10 cellular contexts compared by ENCODE assay signal in the genomic region with DNA sequence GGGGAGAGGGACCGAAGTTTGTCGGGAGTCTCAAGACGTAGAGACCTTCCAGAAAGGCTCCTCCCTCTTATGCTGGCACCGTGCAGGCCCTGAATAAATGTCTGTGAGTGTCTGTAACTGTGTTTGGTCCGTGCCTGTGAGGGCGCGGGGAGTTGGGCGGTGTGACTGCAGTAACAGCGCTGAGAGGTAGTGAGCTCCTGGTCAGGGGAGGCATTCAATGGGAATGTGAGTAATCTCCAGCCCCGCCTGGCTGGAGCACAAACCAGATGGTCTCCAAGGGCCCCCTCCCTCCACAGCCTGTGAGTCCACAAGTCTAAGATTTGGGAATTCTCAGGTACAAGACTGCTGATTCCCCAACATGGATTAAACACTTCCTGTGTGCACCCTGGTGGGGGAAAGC.
"Had no signal": no experiment of that assay in that cellular context is flagged by ENCODE, and none has a peak within 500 bp of the region (broad histone marks: within the 10 kb centered on the region; RNA-seq: fewer than 3 reads in every experiment).

No MANE protein-coding gene starts in this region.

- H3K36me3 ChIP-seq: ascending aorta, transverse colon had no signal

- H3K9me3 Mint-ChIP-seq: nephron; stimulated activated naive CD8-positive, alpha-beta T cell treated with anti-CD3 and anti-CD28 coated beads, Interleukin-15, Interleukin-2, amounts not matched to agents 100 ng/mL and 50 ng/mL, for 24 hours; T-helper 2 cell treated with Interferon-gamma antibody and Interleukin-4, amounts not matched to agents 5 μg/mL and 100 μg/mL, for 36 hours had no signal

- H3K9me3 ChIP-seq: ascending aorta, transverse colon had no signal

- H3K4me3 ChIP-seq: ascending aorta, transverse colon had no signal

- H3K27me3 ChIP-seq: ascending aorta had no signal

- H3K27me3 Mint-ChIP-seq: stimulated activated naive CD8-positive, alpha-beta T cell treated with anti-CD3 and anti-CD28 coated beads, Interleukin-15, Interleukin-2, amounts not matched to agents 100 ng/mL and 50 ng/mL, for 24 hours had no signal

- H3K4me3 Mint-ChIP-seq: nephron; stimulated activated naive CD8-positive, alpha-beta T cell treated with anti-CD3 and anti-CD28 coated beads, Interleukin-15, Interleukin-2, amounts not matched to agents 100 ng/mL and 50 ng/mL, for 24 hours; T-helper 2 cell treated with Interferon-gamma antibody and Interleukin-4, amounts not matched to agents 5 μg/mL and 100 μg/mL, for 36 hours had no signal

- H3K27ac Mint-ChIP-seq: nephron; stimulated activated naive CD8-positive, alpha-beta T cell treated with anti-CD3 and anti-CD28 coated beads, Interleukin-15, Interleukin-2, amounts not matched to agents 100 ng/mL and 50 ng/mL, for 24 hours; T-helper 2 cell treated with Interferon-gamma antibody and Interleukin-4, amounts not matched to agents 5 μg/mL and 100 μg/mL, for 36 hours had no signal

- DNase-seq: activated CD4-positive, alpha-beta T cell treated with anti-CD3 and anti-CD28 coated beads, Interleukin-2, amount 50 U/mL, for 48 hours; activated T-cell treated with anti-CD3 and anti-CD28 coated beads for 4 hours; cerebellar nuclear complex; effector CD4-positive, alpha-beta T cell; nucleus accumbens; transverse colon had no signal

- H3K27ac ChIP-seq: ascending aorta, transverse colon had no signal

- H3K4me1 Mint-ChIP-seq: nephron had no signal

- H3K4me1 ChIP-seq: ascending aorta, transverse colon had no signal
